Comparison of ENCODE assay signal across 37 cellular contexts in the genomic region with DNA sequence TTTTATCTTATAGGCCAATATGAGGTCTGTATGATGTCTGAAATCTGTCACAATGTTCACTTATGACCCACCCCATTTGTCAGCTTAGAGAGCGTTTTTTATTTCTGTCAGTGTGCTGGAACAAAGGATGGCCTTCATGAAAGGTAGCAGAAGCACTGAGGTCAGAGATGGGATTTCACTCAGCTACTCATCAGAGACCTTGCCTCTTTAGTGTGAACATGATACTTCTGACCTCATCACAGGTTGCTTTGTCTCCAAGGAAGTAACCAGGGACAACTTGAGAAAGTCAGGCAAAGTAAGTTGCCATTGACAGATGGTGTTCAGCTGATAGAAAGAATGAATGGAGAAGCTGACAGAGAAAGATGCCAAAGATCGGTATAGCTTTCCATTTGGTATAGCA.
"Had no signal": no experiment of that assay in that cellular context is flagged by ENCODE, and none has a peak within 500 bp of the region (broad histone marks: within the 10 kb centered on the region; RNA-seq: fewer than 3 reads in every experiment).

No MANE protein-coding gene starts in this region.

- H3K4me3 ChIP-seq: adrenal gland, cardiac muscle cell, colonic mucosa, gastrocnemius medialis, hepatocyte, left lung, lung, mucosa of descending colon, pancreas, prostate gland, skin epidermis, uterus had no signal

- H3K27ac Mint-ChIP-seq: activated CD8-positive, alpha-beta memory T cell treated with anti-CD3 and anti-CD28 coated beads, Interleukin-2, amount 10 ng/mL, durations not matched to agents 7 days and 5 days; activated CD8-positive, alpha-beta T cell treated with anti-CD3 and anti-CD28 coated beads, Interleukin-2, amount 10 ng/mL, durations not matched to agents 7 days and 5 days; activated naive CD8-positive, alpha-beta T cell treated with anti-CD3 and anti-CD28 coated beads for 36 hours; activated T-cell treated with anti-CD3 and anti-CD28 coated beads, Interleukin-2, amount 50 U/mL, for 72 hours; brain; nephron; stimulated activated naive CD8-positive, alpha-beta T cell treated with anti-CD3 and anti-CD28 coated beads, Interleukin-15, Interleukin-2, amounts not matched to agents 100 ng/mL and 50 ng/mL, for 24 hours; T-helper 1 cell treated with Interleukin-12 subunit alpha and Interleukin-12 subunit beta and Interleukin-4 antibody, amounts not matched to agents 30 μg/mL and 1 μg/mL, for 36 hours; type B pancreatic cell had no signal

- H3K79me2 ChIP-seq: hepatocyte had no signal

- H3K4me1 ChIP-seq: adrenal gland, colonic mucosa, gastrocnemius medialis, left lung, pancreas, prostate gland, uterus had no signal

- H3K9me3 Mint-ChIP-seq: activated naive CD8-positive, alpha-beta T cell treated with anti-CD3 and anti-CD28 coated beads for 36 hours; activated T-cell treated with anti-CD3 and anti-CD28 coated beads, Interleukin-2, amount 50 U/mL, for 72 hours; nephron; stimulated activated naive CD8-positive, alpha-beta T cell treated with anti-CD3 and anti-CD28 coated beads, Interleukin-15, Interleukin-2, amounts not matched to agents 100 ng/mL and 50 ng/mL, for 24 hours; T-helper 1 cell treated with Interleukin-12 subunit alpha and Interleukin-12 subunit beta and Interleukin-4 antibody, amounts not matched to agents 30 μg/mL and 1 μg/mL, for 36 hours; type B pancreatic cell had no signal

- H3K4me3 Mint-ChIP-seq: activated CD8-positive, alpha-beta memory T cell treated with anti-CD3 and anti-CD28 coated beads, Interleukin-2, amount 10 ng/mL, durations not matched to agents 7 days and 5 days; activated CD8-positive, alpha-beta T cell treated with anti-CD3 and anti-CD28 coated beads, Interleukin-2, amount 10 ng/mL, durations not matched to agents 7 days and 5 days; activated naive CD8-positive, alpha-beta T cell treated with anti-CD3 and anti-CD28 coated beads for 36 hours; activated T-cell treated with anti-CD3 and anti-CD28 coated beads, Interleukin-2, amount 50 U/mL, for 72 hours; brain; nephron; stimulated activated naive CD8-positive, alpha-beta T cell treated with anti-CD3 and anti-CD28 coated beads, Interleukin-15, Interleukin-2, amounts not matched to agents 100 ng/mL and 50 ng/mL, for 24 hours; T-helper 1 cell treated with Interleukin-12 subunit alpha and Interleukin-12 subunit beta and Interleukin-4 antibody, amounts not matched to agents 30 μg/mL and 1 μg/mL, for 36 hours; type B pancreatic cell had no signal

- H3K4me1 Mint-ChIP-seq: nephron had no signal

- H3K36me3 Mint-ChIP-seq: activated CD8-positive, alpha-beta memory T cell treated with anti-CD3 and anti-CD28 coated beads, Interleukin-2, amount 10 ng/mL, durations not matched to agents 7 days and 5 days; activated naive CD8-positive, alpha-beta T cell treated with anti-CD3 and anti-CD28 coated beads for 36 hours had no signal

- H3K27ac ChIP-seq: adrenal gland, cardiac muscle cell, colonic mucosa, gastrocnemius medialis, hepatocyte, left lung, pancreas, prostate gland, skin epidermis, uterus, WERI-Rb-1 had no signal

- DNase-seq: activated CD4-positive, CD25-positive, alpha-beta regulatory T cell treated with anti-CD3 and anti-CD28 coated beads, Interleukin-2, amount 50 U/mL, for 72 hours; activated CD8-positive, alpha-beta memory T cell treated with anti-CD3 and anti-CD28 coated beads, Interleukin-2, amount 10 ng/mL, durations not matched to agents 7 days and 5 days; activated CD8-positive, alpha-beta T cell treated with anti-CD3 and anti-CD28 coated beads, Interleukin-2, amount 10 ng/mL, durations not matched to agents 7 days and 5 days; activated effector memory CD4-positive, alpha-beta T cell treated with Interleukin-2 at 50 U/mL for 16 hours; activated naive CD4-positive, alpha-beta T cell treated with Interleukin-2 at 50 U/mL for 16 hours; activated naive CD8-positive, alpha-beta T cell treated with anti-CD3 and anti-CD28 coated beads for 36 hours; activated T-cell treated with anti-CD3 and anti-CD28 coated beads for 4 hours; activated T-cell treated with anti-CD3 and anti-CD28 coated beads, Interleukin-2, amount 50 U/mL, for 72 hours; adrenal gland; aorta; cerebellar nuclear complex; colonic mucosa; effector CD8-positive, alpha-beta T cell; gastrocnemius medialis; kidney; left lung; mucosa of descending colon; nucleus accumbens; pancreas; retina; stimulated activated CD4-positive, alpha-beta T cell treated with anti-CD3 and anti-CD28 coated beads, Interleukin-12 subunit alpha, Interleukin-12 subunit beta, amount 100 ng/mL, for 4 hours; stimulated activated CD4-positive, alpha-beta T cell treated with anti-CD3 and anti-CD28 coated beads, Interleukin-4, amount 100 ng/mL, for 1 hour; substantia nigra; T1000; uterus; WERI-Rb-1 had no signal

- ATAC-seq: activated CD8-positive, alpha-beta memory T cell treated with anti-CD3 and anti-CD28 coated beads, Interleukin-2, amount 10 ng/mL, durations not matched to agents 7 days and 5 days; activated CD8-positive, alpha-beta T cell treated with anti-CD3 and anti-CD28 coated beads, Interleukin-2, amount 10 ng/mL, durations not matched to agents 7 days and 5 days; activated T-cell treated with anti-CD3 and anti-CD28 coated beads, Interleukin-2, amount 50 U/mL, for 72 hours; gastrocnemius medialis; left lung; mucosa of descending colon; pancreas; sciatic nerve had no signal

- H3K27me3 Mint-ChIP-seq: activated CD8-positive, alpha-beta memory T cell treated with anti-CD3 and anti-CD28 coated beads, Interleukin-2, amount 10 ng/mL, durations not matched to agents 7 days and 5 days; activated naive CD8-positive, alpha-beta T cell treated with anti-CD3 and anti-CD28 coated beads for 36 hours; brain; stimulated activated naive CD8-positive, alpha-beta T cell treated with anti-CD3 and anti-CD28 coated beads, Interleukin-15, Interleukin-2, amounts not matched to agents 100 ng/mL and 50 ng/mL, for 24 hours; type B pancreatic cell had no signal

- H3K27me3 ChIP-seq: adrenal gland, cardiac muscle cell, colonic mucosa, gastrocnemius medialis, hepatocyte, left lung, pancreas, uterus had no signal

- H3K9me3 ChIP-seq: adrenal gland, colonic mucosa, gastrocnemius medialis, left lung, mucosa of descending colon, pancreas, prostate gland, uterus had no signal

- H3K36me3 ChIP-seq: cardiac muscle cell, colonic mucosa, gastrocnemius medialis, left lung, pancreas, prostate gland, uterus, WERI-Rb-1 had no signal

- H2AFZ ChIP-seq: hepatocyte had no signal

- H3K4me2 ChIP-seq: hepatocyte had no signal
